ENCODE assay signal across 19 cellular contexts in genomic region chr6:105493776-105494175, GRCh38.
DNase-seq lines count a peak whose midpoint lies in the region; ATAC-seq and TF ChIP-seq lines count a peak whose summit lies in the region.
"Had no signal": no experiment of that assay in that cellular context is flagged by ENCODE, and none has a peak within 500 bp of the region (broad histone marks: within the 10 kb centered on the region; RNA-seq: fewer than 3 reads in every experiment).

No MANE protein-coding gene starts in this region.

- H3K4me1 ChIP-seq in tibial nerve, result peaks cover 0 to 27% (median 5%) of the 10 kb centered on the region in 4 donors
- H3K4me1 ChIP-seq: BE2C had no signal

- peak overlapping the region; percentile 15 for H3K4me3 Mint-ChIP-seq in activated T-helper 17 cell treated with anti-CD3 and anti-CD28 coated beads, Interleukin-2, amount 50 U/mL, for 72 hours
- H3K4me3 Mint-ChIP-seq: effector memory CD8-positive, alpha-beta T cell; H9 had no signal

- no peaks in the 10 kb centered on the region for H3K27me3 Mint-ChIP-seq in activated T-helper 17 cell treated with anti-CD3 and anti-CD28 coated beads, Interleukin-2, amount 50 U/mL, for 72 hours
- H3K27me3 Mint-ChIP-seq: effector memory CD8-positive, alpha-beta T cell had no signal

- no peaks in the 10 kb centered on the region for H3K27me3 ChIP-seq in tibial nerve
- H3K27me3 ChIP-seq: spleen, transverse colon had no signal

- no peak for TF ChIP-seq EP300 in tibial nerve (IDR thresholded peaks at IDR 0.05)

- no peaks in the 10 kb centered on the region for H3K9me3 Mint-ChIP-seq in activated T-helper 17 cell treated with anti-CD3 and anti-CD28 coated beads, Interleukin-2, amount 50 U/mL, for 72 hours
- H3K9me3 Mint-ChIP-seq: effector memory CD8-positive, alpha-beta T cell; H9 had no signal

- no peak for TF ChIP-seq CTCF in tibial nerve (IDR thresholded peaks at IDR 0.05)

- no peak for TF ChIP-seq POLR2A in tibial nerve (IDR thresholded peaks at IDR 0.05)

- no peak for DNase-seq in NCI-H526 (lab: John Stamatoyannopoulos, UW)
- no peak for DNase-seq in activated gamma-delta T cell treated with Interleukin-2 at 50 U/mL for 16 hours
- DNase-seq in tibial nerve (ENCODE audit: low spot score in 2 of 2), result no peak
- DNase-seq: amygdala; BE2C; Calu3; central memory CD4-positive, alpha-beta T cell; effector memory CD8-positive, alpha-beta T cell; H9; IMR-90; mesendoderm; NCI-H748 treated with DMSO at 0.1 percent for 48 hours; spleen; SW 1271; transverse colon had no signal

- H3K4me1 Mint-ChIP-seq in activated T-helper 17 cell treated with anti-CD3 and anti-CD28 coated beads, Interleukin-2, amount 50 U/mL, for 72 hours, result peaks cover 12% of the 10 kb centered on the region

- ATAC-seq in GM18517 (IDR thresholded peaks at IDR 0.05; ENCODE audit: unreplicated experiment) (peak; percentile 14), GM19324 (IDR thresholded peaks at IDR 0.05; ENCODE audit: low FRiP score, unreplicated experiment) (peak; percentile 2), HG02938 (IDR thresholded peaks at IDR 0.05; ENCODE audit: unreplicated experiment) (peak; percentile 3)
- ATAC-seq in activated T-helper 17 cell treated with anti-CD3 and anti-CD28 coated beads, Interleukin-2, amount 50 U/mL, for 72 hours (replicated peaks), result no peak
- ATAC-seq: effector memory CD8-positive, alpha-beta T cell had no signal

- H3K27ac Mint-ChIP-seq in activated T-helper 17 cell treated with anti-CD3 and anti-CD28 coated beads, Interleukin-2, amount 50 U/mL, for 72 hours, result peak overlapping the region; percentile 31
- H3K27ac Mint-ChIP-seq: H9 had no signal

- no peaks in the 10 kb centered on the region for H3K36me3 Mint-ChIP-seq in activated T-helper 17 cell treated with anti-CD3 and anti-CD28 coated beads, Interleukin-2, amount 50 U/mL, for 72 hours (ENCODE audit: low read depth)

- 15 to 20% methylated on average over 2 of the region's 2 CpGs for WGBS in tibial nerve, 2 donors

- H3K36me3 ChIP-seq in tibial nerve, result no peaks in the 10 kb centered on the region
- H3K36me3 ChIP-seq: BE2C, spleen, transverse colon had no signal

- no peaks in the 10 kb centered on the region for H3K9me3 ChIP-seq in tibial nerve
- H3K9me3 ChIP-seq: BE2C, spleen, transverse colon had no signal

- H3K4me3 ChIP-seq in tibial nerve, result no peak overlapping the region
- H3K4me3 ChIP-seq: spleen, transverse colon had no signal

- H3K27ac ChIP-seq in tibial nerve, result peak overlapping the region in 1 of 4 donors; percentile 6
- H3K27ac ChIP-seq: spleen, transverse colon had no signal
